In genomic region chr2:46363535-46364170, GRCh38 we compare ENCODE assay signal across 10 cellular contexts.
DNase-seq lines count a peak whose midpoint lies in the region; ATAC-seq and TF ChIP-seq lines count a peak whose summit lies in the region.
"Had no signal": no experiment of that assay in that cellular context is flagged by ENCODE, and none has a peak within 500 bp of the region (broad histone marks: within the 10 kb centered on the region; RNA-seq: fewer than 3 reads in every experiment).

No MANE protein-coding gene starts in this region.

- DNase-seq in AG09309 (ENCODE audit: low read depth), result peak; percentile 45
- peak; percentile 70 for DNase-seq in HCEC 1CT
- no peak for DNase-seq in activated T-helper 2 cell treated with anti-CD3 and anti-CD28 coated beads, Interferon-gamma antibody, Interleukin-2, Interleukin-4, amounts not matched to agents 10 μg/mL and 5 μg/mL and 100 μg/mL, durations not matched to agents 14 hours and 24 hours and 36 hours (ENCODE audit: low spot score)
- DNase-seq in left lobe of liver (ENCODE audit: low spot score), result no peak
- no peak for DNase-seq in SW 1271 (lab: John Stamatoyannopoulos, UW)
- no peak for DNase-seq in NCI-H1092 (lab: John Stamatoyannopoulos, UW)
- no peak for DNase-seq in T-helper 9 cell
- no peak for DNase-seq in cerebellum (ENCODE audit: low spot score)
- DNase-seq: DMS79, islet precursor cell had no signal

- H3K27ac Mint-ChIP-seq in activated T-helper 2 cell treated with anti-CD3 and anti-CD28 coated beads, Interferon-gamma antibody, Interleukin-2, Interleukin-4, amounts not matched to agents 10 μg/mL and 5 μg/mL and 100 μg/mL, durations not matched to agents 14 hours and 24 hours and 36 hours, result peak overlapping the region; percentile 19

- peaks cover 42% of the 10 kb centered on the region for H3K4me1 Mint-ChIP-seq in activated T-helper 2 cell treated with anti-CD3 and anti-CD28 coated beads, Interferon-gamma antibody, Interleukin-2, Interleukin-4, amounts not matched to agents 10 μg/mL and 5 μg/mL and 100 μg/mL, durations not matched to agents 14 hours and 24 hours and 36 hours (ENCODE audit: low read depth)

- peaks cover 57% of the 10 kb centered on the region for H3K36me3 Mint-ChIP-seq in activated T-helper 2 cell treated with anti-CD3 and anti-CD28 coated beads, Interferon-gamma antibody, Interleukin-2, Interleukin-4, amounts not matched to agents 10 μg/mL and 5 μg/mL and 100 μg/mL, durations not matched to agents 14 hours and 24 hours and 36 hours (ENCODE audit: low read depth)

- intact Hi-C loops in activated T-helper 2 cell treated with anti-CD3 and anti-CD28 coated beads, Interferon-gamma antibody, Interleukin-2, Interleukin-4, amounts not matched to agents 10 μg/mL and 5 μg/mL and 100 μg/mL, durations not matched to agents 14 hours and 24 hours and 36 hours (cut with micrococcal nuclease), result loop anchor here (1.0 to 10.0 kb wide), 5 partner anchors 36 to 370 kb away; no protein-coding TSS in a partner anchor

- no peaks in the 10 kb centered on the region for H3K9me3 Mint-ChIP-seq in activated T-helper 2 cell treated with anti-CD3 and anti-CD28 coated beads, Interferon-gamma antibody, Interleukin-2, Interleukin-4, amounts not matched to agents 10 μg/mL and 5 μg/mL and 100 μg/mL, durations not matched to agents 14 hours and 24 hours and 36 hours

- H3K27me3 Mint-ChIP-seq in activated T-helper 2 cell treated with anti-CD3 and anti-CD28 coated beads, Interferon-gamma antibody, Interleukin-2, Interleukin-4, amounts not matched to agents 10 μg/mL and 5 μg/mL and 100 μg/mL, durations not matched to agents 14 hours and 24 hours and 36 hours (ENCODE audit: low read depth), result peaks cover 3% of the 10 kb centered on the region

- H3K4me3 ChIP-seq in AG09309 (ENCODE audit: control insufficient read depth, low read depth, low read length), result no peak overlapping the region

- no peak overlapping the region for H3K4me3 Mint-ChIP-seq in activated T-helper 2 cell treated with anti-CD3 and anti-CD28 coated beads, Interferon-gamma antibody, Interleukin-2, Interleukin-4, amounts not matched to agents 10 μg/mL and 5 μg/mL and 100 μg/mL, durations not matched to agents 14 hours and 24 hours and 36 hours (ENCODE audit: low read depth)

- ATAC-seq in left lobe of liver, result peak; percentile 15

- no peak for TF ChIP-seq CTCF in AG09309 (IDR thresholded peaks at IDR 0.05; ENCODE audit: control insufficient read depth, insufficient read depth, low read depth, low read length, missing control alignments)

Comparison
In these comparisons a context has a peak if more than half of its experiments do, and no peak if none do; other contexts are left out.
1. DNase-seq: peak in AG09309 (single experiment) and HCEC 1CT (single experiment); none in activated T-helper 2 cell treated with anti-CD3 and anti-CD28 coated beads, Interferon-gamma antibody, Interleukin-2, Interleukin-4, amounts not matched to agents 10 μg/mL and 5 μg/mL and 100 μg/mL, durations not matched to agents 14 hours and 24 hours and 36 hours (single experiment), left lobe of liver (single experiment), SW 1271 (0 of 2), NCI-H1092 (single experiment), T-helper 9 cell (single experiment) and cerebellum (single experiment).